In genomic region chr18:63078471-63078870, GRCh38 we compare ENCODE assay signal across 9 cellular contexts.
DNase-seq lines count a peak whose midpoint lies in the region; ATAC-seq and TF ChIP-seq lines count a peak whose summit lies in the region.
"Had no signal": no experiment of that assay in that cellular context is flagged by ENCODE, and none has a peak within 500 bp of the region (broad histone marks: within the 10 kb centered on the region; RNA-seq: fewer than 3 reads in every experiment).

No MANE protein-coding gene starts in this region.

- H3K27ac Mint-ChIP-seq in stimulated activated naive B cell treated with anti-CD40 and anti-IgM and Interleukin-4, amounts not matched to agents 10 μg/mL and 1 μg/mL and 100 μg/mL, for 72 hours = peak overlapping the region; percentile 93

- 71% methylated on average over 4 of the region's 4 CpGs for WGBS in mammary epithelial cell (ENCODE audit: low coverage, missing lambda C conversion rate)

- no peaks in the 10 kb centered on the region for H4K20me1 ChIP-seq in mammary epithelial cell (ENCODE audit: insufficient read depth, low read length)

- H3K27me3 ChIP-seq in mammary epithelial cell (ENCODE audit: insufficient read depth, low read length) = no peaks in the 10 kb centered on the region

- BruUV-seq in mammary epithelial cell (replicated peaks; lab: Mats Ljungman, UMichigan) = no TSS peak

- no peak for TF ChIP-seq CTCF in mammary epithelial cell (conservative IDR thresholded peaks at IDR 0.05 in 1 of 2, IDR thresholded peaks at IDR 0.05 in 1 of 2; ENCODE audit: extremely low read depth in 1 of 2, insufficient read depth in 1 of 2, low read depth in 1 of 2, low read length in 2 of 2)

- H3K9ac ChIP-seq in mammary epithelial cell (ENCODE audit: insufficient read depth, low read length) = no peak overlapping the region

- H3K4me1 Mint-ChIP-seq in stimulated activated naive B cell treated with anti-CD40 and anti-IgM and Interleukin-4, amounts not matched to agents 10 μg/mL and 1 μg/mL and 100 μg/mL, for 72 hours = peaks cover 22 to 39% of the 10 kb centered on the region in 2 donors

- DNase-seq in activated CD4-positive, CD25-positive, alpha-beta regulatory T cell treated with anti-CD3 and anti-CD28 coated beads, Interleukin-2, amount 50 U/mL, for 72 hours = no peak
- no peak for DNase-seq in stimulated activated naive B cell treated with anti-CD40 and anti-IgM and Interleukin-4, amounts not matched to agents 10 μg/mL and 1 μg/mL and 100 μg/mL, for 72 hours
- DNase-seq in dedifferentiated amniotic fluid mesenchymal stem cell (ENCODE audit: extremely low spot score) (no peak), mammary epithelial cell (no peak)
- DNase-seq: activated effector memory CD4-positive, alpha-beta T cell treated with Interleukin-2 at 50 U/mL for 16 hours had no signal

- peaks cover 7% of the 10 kb centered on the region for H3K9me3 ChIP-seq in mammary epithelial cell (replicated peaks; ENCODE audit: insufficient read depth, low read length)

- H3K9me3 Mint-ChIP-seq in stimulated activated naive B cell treated with anti-CD40 and anti-IgM and Interleukin-4, amounts not matched to agents 10 μg/mL and 1 μg/mL and 100 μg/mL, for 72 hours = peaks cover 5% of the 10 kb centered on the region in 2 donors

- H3K4me2 ChIP-seq in mammary epithelial cell (ENCODE audit: insufficient read depth, low read depth, low read length) = no peak overlapping the region

- no peaks in the 10 kb centered on the region for H3K27me3 Mint-ChIP-seq in stimulated activated naive B cell treated with anti-CD40 and anti-IgM and Interleukin-4, amounts not matched to agents 10 μg/mL and 1 μg/mL and 100 μg/mL, for 72 hours

- no peaks in the 10 kb centered on the region for H3K79me2 ChIP-seq in mammary epithelial cell (ENCODE audit: insufficient read depth, low read length)

- in situ Hi-C loops in mammary epithelial cell (cut with MboI; ENCODE audit: low sequenced_read_pairs in 2 of 2) = no loop called here

- ATAC-seq in activated CD4-positive, CD25-positive, alpha-beta regulatory T cell treated with anti-CD3 and anti-CD28 coated beads, Interleukin-2, amount 50 U/mL, for 24 hours = peak; percentile 46 to 47
- peak; percentile 88 for ATAC-seq in HG02571 (IDR thresholded peaks at IDR 0.05; ENCODE audit: unreplicated experiment)
- ATAC-seq in HG03432 (IDR thresholded peaks at IDR 0.05; ENCODE audit: unreplicated experiment) = peak; percentile 94
- ATAC-seq in stimulated activated naive B cell treated with anti-CD40 and anti-IgM and Interleukin-4, amounts not matched to agents 10 μg/mL and 1 μg/mL and 100 μg/mL, for 72 hours (replicated peaks) = peak; percentile 86 to 89
- ATAC-seq in SK-N-SH treated with all-trans-retinoic acid at 6 μM for 48 hours = no peak

- H3K4me3 ChIP-seq in mammary epithelial cell (replicated peaks in 1 of 3; ENCODE audit: insufficient read depth in 1 of 3, low read depth in 2 of 3, low read length in 3 of 3) = no peak overlapping the region

- H3K4me3 Mint-ChIP-seq in stimulated activated naive B cell treated with anti-CD40 and anti-IgM and Interleukin-4, amounts not matched to agents 10 μg/mL and 1 μg/mL and 100 μg/mL, for 72 hours = peak overlapping the region in 1 of 2 donors; percentile 53

- no peak overlapping the region for H3K27ac ChIP-seq in mammary epithelial cell (ENCODE audit: insufficient read depth, low read depth, low read length)

- CTCF ChIA-PET in mammary epithelial cell (lab: Charles Lee; ENCODE audit: low non-redundant PET) = no interaction called here

- intact Hi-C loops in mammary epithelial cell (cut with micrococcal nuclease) = no loop called here

- peaks cover 0 to 8% of the 10 kb centered on the region in 2 donors for H3K36me3 Mint-ChIP-seq in stimulated activated naive B cell treated with anti-CD40 and anti-IgM and Interleukin-4, amounts not matched to agents 10 μg/mL and 1 μg/mL and 100 μg/mL, for 72 hours

- H3K4me1 ChIP-seq in mammary epithelial cell (ENCODE audit: insufficient read depth, low read length) = peaks cover 8% of the 10 kb centered on the region

- no peak overlapping the region for H2AFZ ChIP-seq in mammary epithelial cell (ENCODE audit: low read depth, low read length)

- no peaks in the 10 kb centered on the region for H3K36me3 ChIP-seq in mammary epithelial cell (ENCODE audit: insufficient read depth, low read length)

- dilution Hi-C loops in mammary epithelial cell (cut with HindIII; ENCODE audit: low sequenced_read_pairs) = no loop called here

TF ChIP-seq in SK-N-SH treated with all-trans-retinoic acid at 6 μM for 48 hours, 23 proteins besides CTCF, POLR2A, EP300 and RAD21:
- no peak for TF ChIP-seq SNAI2 (CRISPR knock-in tag; IDR thresholded peaks at IDR 0.05)
- no peak for TF ChIP-seq TSHZ2 (CRISPR knock-in tag; IDR thresholded peaks at IDR 0.05)
- no peak for TF ChIP-seq PATZ1 (CRISPR knock-in tag; IDR thresholded peaks at IDR 0.05; ENCODE audit: borderline replicate concordance)
- no peak for TF ChIP-seq ARNTL (CRISPR knock-in tag; IDR thresholded peaks at IDR 0.05; ENCODE audit: borderline replicate concordance, low read depth)
- TF ChIP-seq POU6F1 (CRISPR knock-in tag; IDR thresholded peaks at IDR 0.05; ENCODE audit: borderline replicate concordance, low read depth) = no peak
- TF ChIP-seq ZC3H10 (CRISPR knock-in tag; IDR thresholded peaks at IDR 0.05) = no peak
- TF ChIP-seq BACH2 (CRISPR knock-in tag; IDR thresholded peaks at IDR 0.05; ENCODE audit: borderline replicate concordance) = no peak
- no peak for TF ChIP-seq CSRNP3 (CRISPR knock-in tag; IDR thresholded peaks at IDR 0.05)
- TF ChIP-seq ISL1 (CRISPR knock-in tag; IDR thresholded peaks at IDR 0.05) = no peak
- TF ChIP-seq ZFP30 (CRISPR knock-in tag; IDR thresholded peaks at IDR 0.05) = no peak
TF ChIP-seq in SK-N-SH treated with all-trans-retinoic acid at 6 μM for 48 hours: peak in this region for 0.
